In genomic region chr5:150350524-150351344, GRCh38 we compare ENCODE assay signal across 9 cellular contexts. TPM values are rescaled to one million over a fixed set of nuclear protein-coding genes. Genes with fewer than 3 reads are reported as not detected.
DNase-seq lines count a peak whose midpoint lies in the region; ATAC-seq and TF ChIP-seq lines count a peak whose summit lies in the region.
"Had no signal": no experiment of that assay in that cellular context is flagged by ENCODE, and none has a peak within 500 bp of the region (broad histone marks: within the 10 kb centered on the region; RNA-seq: fewer than 3 reads in every experiment).

No MANE protein-coding gene starts in this region.

- no peaks in the 10 kb centered on the region for H3K9me3 ChIP-seq in stomach

- DNase-seq in AML-193 (lab: John Stamatoyannopoulos, UW) (peak; percentile 76 to 80), NCI-H69 (lab: John Stamatoyannopoulos, UW) (peak; percentile 80), myocyte (ENCODE audit: low read depth) (peak; percentile 81), stomach (peak; percentile 78)
- peak in 2 of 3 experiments; percentile 6 to 16 for DNase-seq in activated CD8-positive, alpha-beta memory T cell treated with anti-CD3 and anti-CD28 coated beads for 48 hours (ENCODE audit: low read depth in 2 of 3, low spot score in 2 of 3)

- WGBS in stomach, 5 donors = 44 to 57% (median 47%) methylated on average over 7 of the region's 7 CpGs

- TF ChIP-seq POLR2A in stomach (IDR thresholded peaks at IDR 0.05) = no peak

- no peaks in the 10 kb centered on the region for H3K36me3 ChIP-seq in stomach

- H3K4me1 ChIP-seq in stomach = peaks cover 0 to 9% (median 6%) of the 10 kb centered on the region in 4 donors

- no peaks in the 10 kb centered on the region for H3K27me3 ChIP-seq in stomach

- intact Hi-C loops in stomach (cut with DNase I; ENCODE audit: low total_unique reads) = no loop called here

- H3K4me3 ChIP-seq in stomach = no peak overlapping the region
- H3K4me3 ChIP-seq: SK-N-MC had no signal

- no peak overlapping the region for H3K27ac ChIP-seq in stomach
- H3K27ac ChIP-seq: SK-N-MC had no signal

- TF ChIP-seq EP300 in stomach (IDR thresholded peaks at IDR 0.05) = no peak

- ATAC-seq in GM18511 (IDR thresholded peaks at IDR 0.05; ENCODE audit: unreplicated experiment) (peak; percentile 99), HG02943 (IDR thresholded peaks at IDR 0.05; ENCODE audit: low read depth, unreplicated experiment) (peak; percentile 66), esophagus mucosa (peak; percentile 87)

- TF ChIP-seq CTCF in stomach (IDR thresholded peaks at IDR 0.05) = peak in 4 of 7 experiments; percentile 6 to 59 (median 46)

RNA-seq across cellular contexts. Expression of gene TCOF1, which starts 6.8 kb away (rescaled TPM):
- total RNA-seq in esophagus mucosa (24.8 TPM), myocyte (24.8 and 33.4 TPM in 2 replicates), stomach (10 to 100 TPM; 13.6 to 47.8 (median 36.2) TPM)
- polyA plus RNA-seq in myocyte (2012) = 15.3 TPM
- 10 to 100 TPM; 11.7 to 74.1 (median 14.0) TPM for polyA plus RNA-seq in stomach

RNA-seq across cellular contexts. Expression of gene ARSI, which starts 48.0 kb away (rescaled TPM):
- 1.7 TPM for total RNA-seq in esophagus mucosa
- 1.7 and 2.4 TPM in 2 replicates for total RNA-seq in myocyte
- polyA plus RNA-seq in myocyte (2012) = 1.1 TPM
- 1 to 10 TPM in 3 of 5 donors, not detected in 2; 1.7 to 7.0 (median 2.3) TPM for total RNA-seq in stomach
- under 1 TPM in 2 of 3 donors, not detected in 1; 0.35 to 0.81 TPM for polyA plus RNA-seq in stomach

Comparison
In these comparisons a context has a peak if more than half of its experiments do, and no peak if none do; other contexts are left out.
1. DNase-seq: peak in every context shown above with its lines; median percentile 81 in myocyte; 80 in NCI-H69; 78 in AML-193; 78 in stomach; 11 in activated CD8-positive, alpha-beta memory T cell treated with anti-CD3 and anti-CD28 coated beads for 48 hours.